ENCODE assay signal across 39 cellular contexts in genomic region chr7:134068670-134069069, GRCh38. TPM values are rescaled to one million over a fixed set of nuclear protein-coding genes. Genes with fewer than 3 reads are reported as not detected.
"Had no signal": no experiment of that assay in that cellular context is flagged by ENCODE, and none has a peak within 500 bp of the region (broad histone marks: within the 10 kb centered on the region; RNA-seq: fewer than 3 reads in every experiment).

No MANE protein-coding gene starts in this region.

- H3K4me3 ChIP-seq: adrenal gland, ascending aorta, body of pancreas, breast epithelium, cardiac muscle cell had no signal

- ATAC-seq: activated naive CD4-positive, alpha-beta T cell treated with anti-CD3 and anti-CD28 coated beads, Interleukin-2, amount 50 U/mL, for 72 hours; activated naive CD8-positive, alpha-beta T cell treated with anti-CD3 and anti-CD28 coated beads, Interleukin-2, amount 50 U/mL, for 24 hours; activated T-cell treated with anti-CD3 and anti-CD28 coated beads, Interleukin-2, amount 50 U/mL, for 4 hours; activated T-cell treated with anti-CD3 and anti-CD28 coated beads, Interleukin-2, amount 50 U/mL, for 72 hours; activated T-helper 17 cell treated with anti-CD3 and anti-CD28 coated beads, Interleukin-2, amount 50 U/mL, for 72 hours; body of pancreas had no signal

- H3K4me1 Mint-ChIP-seq: activated naive CD4-positive, alpha-beta T cell treated with anti-CD3 and anti-CD28 coated beads, Interleukin-2, amount 10 ng/mL, durations not matched to agents 7 days and 5 days; activated naive CD4-positive, alpha-beta T cell treated with anti-CD3 and anti-CD28 coated beads, Interleukin-2, amount 50 U/mL, for 24 hours; activated naive CD8-positive, alpha-beta T cell treated with anti-CD3 and anti-CD28 coated beads for 36 hours; activated naive CD8-positive, alpha-beta T cell treated with anti-CD3 and anti-CD28 coated beads, Interleukin-2, amount 10 ng/mL, durations not matched to agents 7 days and 5 days; activated naive CD8-positive, alpha-beta T cell treated with anti-CD3 and anti-CD28 coated beads, Interleukin-2, amount 50 U/mL, for 24 hours; activated T-helper 17 cell treated with anti-CD3 and anti-CD28 coated beads, Interleukin-2, amount 50 U/mL, for 72 hours; central memory CD8-positive, alpha-beta T cell had no signal

- H3K27ac ChIP-seq: adrenal gland, ascending aorta, body of pancreas, brain microvascular endothelial cell, breast epithelium, cardiac muscle cell had no signal

- H3K36me3 ChIP-seq: adrenal gland, ascending aorta, brain microvascular endothelial cell, breast epithelium, cardiac muscle cell had no signal

- H3K4me3 Mint-ChIP-seq: activated naive CD4-positive, alpha-beta T cell treated with anti-CD3 and anti-CD28 coated beads for 36 hours; activated naive CD4-positive, alpha-beta T cell treated with anti-CD3 and anti-CD28 coated beads, Interleukin-2, amount 10 ng/mL, durations not matched to agents 7 days and 5 days; activated naive CD4-positive, alpha-beta T cell treated with anti-CD3 and anti-CD28 coated beads, Interleukin-2, amount 50 U/mL, for 24 hours; activated naive CD8-positive, alpha-beta T cell; activated naive CD8-positive, alpha-beta T cell treated with anti-CD3 and anti-CD28 coated beads for 36 hours; activated naive CD8-positive, alpha-beta T cell treated with anti-CD3 and anti-CD28 coated beads, Interleukin-2, amount 10 ng/mL, durations not matched to agents 7 days and 5 days; activated naive CD8-positive, alpha-beta T cell treated with anti-CD3 and anti-CD28 coated beads, Interleukin-2, amount 50 U/mL, for 24 hours; activated T-cell treated with anti-CD3 and anti-CD28 coated beads, Interleukin-2, amount 50 U/mL, for 24 hours; activated T-cell treated with anti-CD3 and anti-CD28 coated beads, Interleukin-2, amount 50 U/mL, for 4 hours; activated T-cell treated with anti-CD3 and anti-CD28 coated beads, Interleukin-2, amount 50 U/mL, for 72 hours; activated T-helper 1 cell treated with anti-CD3 and anti-CD28 coated beads, Interleukin-12 subunit alpha, Interleukin-12 subunit beta, Interleukin-2, Interleukin-4 antibody, amounts not matched to agents 30 ng/mL and 10 ng/mL and 1 ng/mL, durations not matched to agents 14 hours and 24 hours and 36 hours; activated T-helper 17 cell treated with anti-CD3 and anti-CD28 coated beads, Interleukin-2, amount 50 U/mL, for 72 hours; brain; central memory CD8-positive, alpha-beta T cell had no signal

- H3K9me3 Mint-ChIP-seq: activated naive CD4-positive, alpha-beta T cell treated with anti-CD3 and anti-CD28 coated beads for 36 hours; activated naive CD4-positive, alpha-beta T cell treated with anti-CD3 and anti-CD28 coated beads, Interleukin-2, amount 10 ng/mL, durations not matched to agents 7 days and 5 days; activated naive CD4-positive, alpha-beta T cell treated with anti-CD3 and anti-CD28 coated beads, Interleukin-2, amount 50 U/mL, for 24 hours; activated naive CD4-positive, alpha-beta T cell treated with anti-CD3 and anti-CD28 coated beads, Interleukin-2, amount 50 U/mL, for 72 hours; activated naive CD8-positive, alpha-beta T cell treated with anti-CD3 and anti-CD28 coated beads for 36 hours; activated naive CD8-positive, alpha-beta T cell treated with anti-CD3 and anti-CD28 coated beads, Interleukin-2, amount 50 U/mL, for 24 hours; activated T-cell treated with anti-CD3 and anti-CD28 coated beads, Interleukin-2, amount 50 U/mL, for 24 hours; activated T-cell treated with anti-CD3 and anti-CD28 coated beads, Interleukin-2, amount 50 U/mL, for 4 hours; activated T-cell treated with anti-CD3 and anti-CD28 coated beads, Interleukin-2, amount 50 U/mL, for 72 hours; activated T-helper 1 cell treated with anti-CD3 and anti-CD28 coated beads, Interleukin-12 subunit alpha, Interleukin-12 subunit beta, Interleukin-2, Interleukin-4 antibody, amounts not matched to agents 30 ng/mL and 10 ng/mL and 1 ng/mL, durations not matched to agents 14 hours and 24 hours and 36 hours; activated T-helper 17 cell treated with anti-CD3 and anti-CD28 coated beads, Interleukin-2, amount 50 U/mL, for 72 hours; activated T-helper 2 cell treated with anti-CD3 and anti-CD28 coated beads, Interferon-gamma antibody, Interleukin-2, Interleukin-4, amounts not matched to agents 10 μg/mL and 5 μg/mL and 100 μg/mL, durations not matched to agents 14 hours and 24 hours and 36 hours; brain; central memory CD8-positive, alpha-beta T cell had no signal

- H3K9me3 ChIP-seq: adrenal gland, ascending aorta, body of pancreas, breast epithelium had no signal

- H3K27me3 ChIP-seq: adrenal gland, ascending aorta, body of pancreas, brain microvascular endothelial cell, breast epithelium, cardiac muscle cell had no signal

- H3K27me3 Mint-ChIP-seq: activated naive CD4-positive, alpha-beta T cell treated with anti-CD3 and anti-CD28 coated beads, Interleukin-2, amount 10 ng/mL, durations not matched to agents 7 days and 5 days; activated naive CD4-positive, alpha-beta T cell treated with anti-CD3 and anti-CD28 coated beads, Interleukin-2, amount 50 U/mL, for 24 hours; activated naive CD8-positive, alpha-beta T cell; activated naive CD8-positive, alpha-beta T cell treated with anti-CD3 and anti-CD28 coated beads for 36 hours; activated naive CD8-positive, alpha-beta T cell treated with anti-CD3 and anti-CD28 coated beads, Interleukin-2, amount 10 ng/mL, durations not matched to agents 7 days and 5 days; activated naive CD8-positive, alpha-beta T cell treated with anti-CD3 and anti-CD28 coated beads, Interleukin-2, amount 50 U/mL, for 24 hours; activated T-cell treated with anti-CD3 and anti-CD28 coated beads, Interleukin-2, amount 50 U/mL, for 24 hours; activated T-helper 17 cell treated with anti-CD3 and anti-CD28 coated beads, Interleukin-2, amount 50 U/mL, for 72 hours; brain; central memory CD8-positive, alpha-beta T cell had no signal

- FAIRE-seq: astrocyte had no signal

- DNase-seq: activated effector memory CD4-positive, alpha-beta T cell treated with anti-CD3 and anti-CD28 coated beads, Interleukin-2, amount 50 U/mL, for 16 hours; activated effector memory CD4-positive, alpha-beta T cell treated with Interleukin-2 at 50 U/mL for 16 hours; activated gamma-delta T cell; activated gamma-delta T cell treated with Interleukin-2 at 50 U/mL for 16 hours; activated naive CD4-positive, alpha-beta T cell; activated naive CD4-positive, alpha-beta T cell treated with anti-CD3 and anti-CD28 coated beads for 36 hours; activated naive CD4-positive, alpha-beta T cell treated with anti-CD3 and anti-CD28 coated beads, Interleukin-2, amount 10 ng/mL, durations not matched to agents 7 days and 5 days; activated naive CD4-positive, alpha-beta T cell treated with Interleukin-2 at 50 U/mL for 16 hours; activated naive CD8-positive, alpha-beta T cell treated with anti-CD3 and anti-CD28 coated beads for 36 hours; activated naive CD8-positive, alpha-beta T cell treated with anti-CD3 and anti-CD28 coated beads, Interleukin-2, amount 10 ng/mL, durations not matched to agents 7 days and 5 days; activated naive CD8-positive, alpha-beta T cell treated with anti-CD3 and anti-CD28 coated beads, Interleukin-2, amount 50 U/mL, for 24 hours; activated T-cell treated with anti-CD3 and anti-CD28 coated beads for 4 hours; activated T-cell treated with anti-CD3 and anti-CD28 coated beads, Interleukin-2, amount 50 U/mL, for 1 hour; activated T-cell treated with anti-CD3 and anti-CD28 coated beads, Interleukin-2, amount 50 U/mL, for 24 hours; activated T-cell treated with anti-CD3 and anti-CD28 coated beads, Interleukin-2, amount 50 U/mL, for 4 hours; activated T-cell treated with anti-CD3 and anti-CD28 coated beads, Interleukin-2, amount 50 U/mL, for 48 hours; activated T-cell treated with anti-CD3 and anti-CD28 coated beads, Interleukin-2, amount 50 U/mL, for 72 hours; adrenal gland; amniotic stem cell; amygdala; anterior cingulate cortex; aorta; body of pancreas; brain microvascular endothelial cell; caudate nucleus; central memory CD4-positive, alpha-beta T cell; cerebellar nuclear complex had no signal

- H3K36me3 Mint-ChIP-seq: activated naive CD4-positive, alpha-beta T cell treated with anti-CD3 and anti-CD28 coated beads, Interleukin-2, amount 10 ng/mL, durations not matched to agents 7 days and 5 days had no signal

- H3K27ac Mint-ChIP-seq: activated naive CD4-positive, alpha-beta T cell treated with anti-CD3 and anti-CD28 coated beads for 36 hours; activated naive CD4-positive, alpha-beta T cell treated with anti-CD3 and anti-CD28 coated beads, Interleukin-2, amount 10 ng/mL, durations not matched to agents 7 days and 5 days; activated naive CD4-positive, alpha-beta T cell treated with anti-CD3 and anti-CD28 coated beads, Interleukin-2, amount 50 U/mL, for 24 hours; activated naive CD8-positive, alpha-beta T cell; activated naive CD8-positive, alpha-beta T cell treated with anti-CD3 and anti-CD28 coated beads, Interleukin-2, amount 10 ng/mL, durations not matched to agents 7 days and 5 days; activated naive CD8-positive, alpha-beta T cell treated with anti-CD3 and anti-CD28 coated beads, Interleukin-2, amount 50 U/mL, for 24 hours; activated T-cell treated with anti-CD3 and anti-CD28 coated beads, Interleukin-2, amount 50 U/mL, for 24 hours; activated T-helper 1 cell treated with anti-CD3 and anti-CD28 coated beads, Interleukin-12 subunit alpha, Interleukin-12 subunit beta, Interleukin-2, Interleukin-4 antibody, amounts not matched to agents 30 ng/mL and 10 ng/mL and 1 ng/mL, durations not matched to agents 14 hours and 24 hours and 36 hours; activated T-helper 17 cell treated with anti-CD3 and anti-CD28 coated beads, Interleukin-2, amount 50 U/mL, for 72 hours; activated T-helper 2 cell treated with anti-CD3 and anti-CD28 coated beads, Interferon-gamma antibody, Interleukin-2, Interleukin-4, amounts not matched to agents 10 μg/mL and 5 μg/mL and 100 μg/mL, durations not matched to agents 14 hours and 24 hours and 36 hours; brain had no signal

RNA-seq across cellular contexts. Expression of gene LRGUK, which starts 58.5 kb away (rescaled TPM):
- total RNA-seq: ascending aorta had no signal
- polyA plus RNA-seq: cardiac muscle cell had no signal
